In the genomic region with DNA sequence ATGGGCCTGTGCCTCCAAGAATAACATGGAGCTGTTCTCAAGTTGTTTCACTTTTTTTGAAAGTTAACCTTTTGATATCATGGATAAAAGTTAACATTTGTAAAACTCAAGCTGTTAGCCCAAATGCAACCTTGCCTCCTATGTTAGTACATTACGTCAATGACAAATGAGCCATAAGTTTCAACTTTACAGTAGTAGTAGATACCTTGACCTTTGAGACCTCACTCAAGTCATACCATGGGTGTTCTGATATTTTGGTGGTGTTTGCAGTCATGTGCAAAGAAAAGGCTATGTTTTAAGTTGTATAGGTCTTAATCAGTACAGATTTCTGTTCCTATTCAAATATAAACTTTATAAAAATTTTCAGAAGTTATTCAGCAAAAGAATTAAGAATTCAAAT, we compare ENCODE assay signal across 30 cellular contexts.
"Had no signal": no experiment of that assay in that cellular context is flagged by ENCODE, and none has a peak within 500 bp of the region (broad histone marks: within the 10 kb centered on the region; RNA-seq: fewer than 3 reads in every experiment).

No MANE protein-coding gene starts in this region.

- H3K4me1 ChIP-seq: psoas muscle, suprapubic skin, tibial nerve, upper lobe of left lung, vagina had no signal

- H3K79me2 ChIP-seq: parathyroid adenoma had no signal

- H3K27me3 ChIP-seq: neural progenitor cell, ovary, suprapubic skin, testis, thyroid gland, tibial nerve, upper lobe of left lung, vagina had no signal

- H3K36me3 ChIP-seq: neural progenitor cell, ovary, suprapubic skin, thyroid gland, tibial nerve, upper lobe of left lung, vagina had no signal

- ATAC-seq: naive thymus-derived CD4-positive, alpha-beta T cell; natural killer cell; psoas muscle; right cardiac atrium; sciatic nerve; stimulated activated effector memory CD8-positive, alpha-beta T cell treated with anti-CD3 and anti-CD28 coated beads, Interleukin-12 subunit alpha, Interleukin-12 subunit beta, amount 100 ng/mL, for 72 hours; stimulated activated naive B cell treated with anti-CD40 and anti-IgM and Interleukin-4, amounts not matched to agents 10 μg/mL and 1 μg/mL and 100 μg/mL, for 72 hours; stimulated activated naive CD8-positive, alpha-beta T cell treated with anti-CD3 and anti-CD28 coated beads, Interleukin-15, amount 100 ng/mL, for 72 hours; stimulated activated naive CD8-positive, alpha-beta T cell treated with anti-CD3 and anti-CD28 coated beads, Interleukin-15, Interleukin-2, amounts not matched to agents 100 U/mL and 50 U/mL, for 24 hours had no signal

- H3K4me3 ChIP-seq: neural progenitor cell, ovary, psoas muscle, skin epidermis, suprapubic skin, testis, thyroid gland, tibial nerve, upper lobe of left lung, vagina had no signal

- H3K27ac ChIP-seq: neural progenitor cell, ovary, parathyroid adenoma, psoas muscle, skin epidermis, suprapubic skin, testis, thyroid gland, tibial nerve, upper lobe of left lung, vagina had no signal

- H3K4me1 Mint-ChIP-seq: natural killer cell; stimulated activated effector memory CD8-positive, alpha-beta T cell treated with anti-CD3 and anti-CD28 coated beads, Interleukin-12 subunit alpha, Interleukin-12 subunit beta, amount 100 ng/mL, for 72 hours; stimulated activated naive B cell treated with anti-CD40 and anti-IgM and Interleukin-4, amounts not matched to agents 10 μg/mL and 1 μg/mL and 100 μg/mL, for 72 hours; stimulated activated naive CD8-positive, alpha-beta T cell treated with anti-CD3 and anti-CD28 coated beads, Interleukin-15, amount 100 ng/mL, for 72 hours had no signal

- FAIRE-seq: urothelium cell line had no signal

- H3K4me2 ChIP-seq: neural progenitor cell had no signal

- H2AFZ ChIP-seq: neural progenitor cell, parathyroid adenoma had no signal

- H3K9me3 Mint-ChIP-seq: stimulated activated naive B cell treated with anti-CD40 and anti-IgM and Interleukin-4, amounts not matched to agents 10 μg/mL and 1 μg/mL and 100 μg/mL, for 72 hours had no signal

- H3K4me3 Mint-ChIP-seq: naive thymus-derived CD4-positive, alpha-beta T cell; natural killer cell; nephron; neural progenitor cell; stimulated activated effector memory CD8-positive, alpha-beta T cell treated with anti-CD3 and anti-CD28 coated beads, Interleukin-12 subunit alpha, Interleukin-12 subunit beta, amount 100 ng/mL, for 72 hours; stimulated activated naive B cell treated with anti-CD40 and anti-IgM and Interleukin-4, amounts not matched to agents 10 μg/mL and 1 μg/mL and 100 μg/mL, for 72 hours; stimulated activated naive CD8-positive, alpha-beta T cell treated with anti-CD3 and anti-CD28 coated beads, Interleukin-15, amount 100 ng/mL, for 72 hours had no signal

- H3K27me3 Mint-ChIP-seq: progenitor cell of endocrine pancreas; stimulated activated naive B cell treated with anti-CD40 and anti-IgM and Interleukin-4, amounts not matched to agents 10 μg/mL and 1 μg/mL and 100 μg/mL, for 72 hours had no signal

- H3K27ac Mint-ChIP-seq: naive thymus-derived CD4-positive, alpha-beta T cell; natural killer cell; nephron; neural progenitor cell; progenitor cell of endocrine pancreas; stimulated activated effector memory CD8-positive, alpha-beta T cell treated with anti-CD3 and anti-CD28 coated beads, Interleukin-12 subunit alpha, Interleukin-12 subunit beta, amount 100 ng/mL, for 72 hours; stimulated activated naive B cell treated with anti-CD40 and anti-IgM and Interleukin-4, amounts not matched to agents 10 μg/mL and 1 μg/mL and 100 μg/mL, for 72 hours; stimulated activated naive CD8-positive, alpha-beta T cell treated with anti-CD3 and anti-CD28 coated beads, Interleukin-15, amount 100 ng/mL, for 72 hours had no signal

- H3K36me3 Mint-ChIP-seq: naive thymus-derived CD4-positive, alpha-beta T cell; stimulated activated effector memory CD8-positive, alpha-beta T cell treated with anti-CD3 and anti-CD28 coated beads, Interleukin-12 subunit alpha, Interleukin-12 subunit beta, amount 100 ng/mL, for 72 hours; stimulated activated naive B cell treated with anti-CD40 and anti-IgM and Interleukin-4, amounts not matched to agents 10 μg/mL and 1 μg/mL and 100 μg/mL, for 72 hours had no signal

- H3K9ac ChIP-seq: neural progenitor cell, parathyroid adenoma had no signal

- DNase-seq: naive thymus-derived CD4-positive, alpha-beta T cell; natural killer cell; occipital lobe; ovary; posterior cingulate gyrus; psoas muscle; right cardiac atrium; stimulated activated CD4-positive, alpha-beta T cell treated with anti-CD3 and anti-CD28 coated beads, Interleukin-15, amount 100 ng/mL, for 24 hours; stimulated activated CD4-positive, alpha-beta T cell treated with anti-CD3 and anti-CD28 coated beads, Interleukin-2, amount 100 ng/mL, for 24 hours; stimulated activated CD4-positive, alpha-beta T cell treated with anti-CD3 and anti-CD28 coated beads, Interleukin-2, amount 100 ng/mL, for 48 hours; stimulated activated CD4-positive, alpha-beta T cell treated with anti-CD3 and anti-CD28 coated beads, Interleukin-4, amount 100 ng/mL, for 24 hours; stimulated activated naive B cell treated with anti-CD40 and anti-IgM and Interleukin-4, amounts not matched to agents 10 μg/mL and 1 μg/mL and 100 μg/mL, for 72 hours; stimulated activated naive CD8-positive, alpha-beta T cell treated with anti-CD3 and anti-CD28 coated beads, Interleukin-15, amount 100 ng/mL, for 72 hours; stimulated activated naive CD8-positive, alpha-beta T cell treated with anti-CD3 and anti-CD28 coated beads, Interleukin-15, Interleukin-2, amounts not matched to agents 100 U/mL and 50 U/mL, for 24 hours; substantia nigra; testis; thyroid gland; trophoblast cell; upper lobe of left lung had no signal

- H3K9me3 ChIP-seq: ovary, psoas muscle, suprapubic skin, testis, thyroid gland, tibial nerve, upper lobe of left lung, vagina had no signal
